Comparison of ENCODE assay signal across 13 cellular contexts in genomic region chr20:62716198-62716940, GRCh38. TPM values are rescaled to one million over a fixed set of nuclear protein-coding genes. Genes with fewer than 3 reads are reported as not detected.
DNase-seq lines count a peak whose midpoint lies in the region; ATAC-seq and TF ChIP-seq lines count a peak whose summit lies in the region.
"Had no signal": no experiment of that assay in that cellular context is flagged by ENCODE, and none has a peak within 500 bp of the region (broad histone marks: within the 10 kb centered on the region; RNA-seq: fewer than 3 reads in every experiment).

No MANE protein-coding gene starts in this region.

- H3K4me3 ChIP-seq in CD8-positive, alpha-beta T cell (ENCODE audit: low read depth, low read length): no peak overlapping the region

- H3K9me3 Mint-ChIP-seq in CD8-positive, alpha-beta T cell: peaks cover 10% of the 10 kb centered on the region
- peaks cover 9% of the 10 kb centered on the region for H3K9me3 Mint-ChIP-seq in neural crest cell

- peak in 6 of 7 experiments; percentile 37 to 73 (median 55) for DNase-seq in CD8-positive, alpha-beta T cell
- DNase-seq in T-helper 17 cell (no peak), neural crest cell (ENCODE audit: low read depth, low spot score) (no peak), glomerular visceral epithelial cell (ENCODE audit: extremely low spot score) (no peak), substantia nigra (lab: John Stamatoyannopoulos, UW) (no peak)
- DNase-seq in activated naive CD4-positive, alpha-beta T cell treated with anti-CD3 and anti-CD28 coated beads, Interleukin-2, amount 50 U/mL, for 16 hours: peak; percentile 29
- DNase-seq: GOT3, NCI-H2171 treated with DMSO at 0.1 percent for 48 hours had no signal

- intact Hi-C loops in CD8-positive, alpha-beta T cell (cut with DNase I, micrococcal nuclease): loop anchor here in 1 of 2 experiments (1.0 kb wide), 1 partner anchor 24 kb away; no protein-coding TSS in a partner anchor

- H3K27ac ChIP-seq in CD8-positive, alpha-beta T cell (ENCODE audit: low read depth, low read length): no peak overlapping the region
- no peak overlapping the region for H3K27ac ChIP-seq in substantia nigra (ENCODE audit: low read depth, low read length, poor library complexity, severe bottlenecking)
- H3K27ac ChIP-seq: C4-2B had no signal

- no peaks in the 10 kb centered on the region for H3K36me3 ChIP-seq in CD8-positive, alpha-beta T cell (ENCODE audit: insufficient read depth, low read length)

- no peak for TF ChIP-seq CTCF in CD8-positive, alpha-beta T cell (IDR thresholded peaks at IDR 0.05)
- no peak for TF ChIP-seq CTCF in neural crest cell (conservative IDR thresholded peaks at IDR 0.05)

- peak overlapping the region; percentile 92 for H3K27ac Mint-ChIP-seq in CD8-positive, alpha-beta T cell
- H3K27ac Mint-ChIP-seq in T-helper 17 cell (peak overlapping the region; percentile 66), neural crest cell (ENCODE audit: unreplicated experiment) (peak overlapping the region; percentile 28)

- no peaks in the 10 kb centered on the region for H3K27me3 Mint-ChIP-seq in CD8-positive, alpha-beta T cell (ENCODE audit: low read depth)
- no peaks in the 10 kb centered on the region for H3K27me3 Mint-ChIP-seq in T-helper 17 cell
- H3K27me3 Mint-ChIP-seq in neural crest cell (ENCODE audit: low read depth): peaks cover 48% of the 10 kb centered on the region

- CTCF ChIA-PET in CD8-positive, alpha-beta T cell (lab: Charles Lee): interaction anchor here (1.1 kb wide), 1 partner anchor 75 kb away, joined by 5 read pairs; no protein-coding TSS in a partner anchor

- H3K9me3 ChIP-seq in CD8-positive, alpha-beta T cell (ENCODE audit: low read length): no peaks in the 10 kb centered on the region
- peaks cover 6% of the 10 kb centered on the region for H3K9me3 ChIP-seq in T-helper 17 cell (ENCODE audit: control insufficient read depth, low read length, poor library complexity, severe bottlenecking)

- H3K4me1 ChIP-seq in CD8-positive, alpha-beta T cell (ENCODE audit: insufficient read depth, low read length): peaks cover 26% of the 10 kb centered on the region

- no peaks in the 10 kb centered on the region for H3K27me3 ChIP-seq in CD8-positive, alpha-beta T cell (ENCODE audit: insufficient read depth, low read length)

- peak overlapping the region; percentile 55 for H3K4me3 Mint-ChIP-seq in CD8-positive, alpha-beta T cell
- H3K4me3 Mint-ChIP-seq in T-helper 17 cell: peak overlapping the region; percentile 72
- no peak overlapping the region for H3K4me3 Mint-ChIP-seq in neural crest cell

- H3K4me1 Mint-ChIP-seq in CD8-positive, alpha-beta T cell (ENCODE audit: low read depth): peaks cover 23% of the 10 kb centered on the region
- H3K4me1 Mint-ChIP-seq in T-helper 17 cell (peaks cover 6% of the 10 kb centered on the region), neural crest cell (no peaks in the 10 kb centered on the region)

- H3K36me3 Mint-ChIP-seq in CD8-positive, alpha-beta T cell: peaks cover 1% of the 10 kb centered on the region
- H3K36me3 Mint-ChIP-seq in T-helper 17 cell (ENCODE audit: low read depth): peaks cover 2% of the 10 kb centered on the region
- peaks cover 4% of the 10 kb centered on the region for H3K36me3 Mint-ChIP-seq in neural crest cell (ENCODE audit: low read depth)

- POLR2A ChIA-PET in CD8-positive, alpha-beta T cell (lab: Charles Lee): no interaction called here

- ATAC-seq in CD8-positive, alpha-beta T cell: peak; percentile 98
- ATAC-seq in T-helper 17 cell (peak; percentile 90), HG03175 (IDR thresholded peaks at IDR 0.05; ENCODE audit: unreplicated experiment) (no peak), HG02973 (IDR thresholded peaks at IDR 0.05; ENCODE audit: unreplicated experiment) (no peak)

RNA-seq across cellular contexts. Expression of gene NTSR1, which starts 7.7 kb away (rescaled TPM):
- not detected for total RNA-seq in CD8-positive, alpha-beta T cell
- total RNA-seq in T-helper 17 cell (under 1 TPM in 1 of 2 donors, not detected in 1; 0.10 TPM), neural crest cell (not detected in 2 replicates)
- total RNA-seq: bronchial epithelial cell; T-helper 1 cell treated with Interleukin-12 subunit alpha and Interleukin-12 subunit beta and Interleukin-4 antibody, amounts not matched to agents 30 ng/mL and 1 ng/mL, for 36 hours had no signal

Comparison
In these comparisons a context has a peak if more than half of its experiments do, and no peak if none do; other contexts are left out.
1. ATAC-seq: peak in CD8-positive, alpha-beta T cell (single experiment) and T-helper 17 cell (single experiment); none in HG03175 (single experiment) and HG02973 (single experiment).
2. DNase-seq: peak in CD8-positive, alpha-beta T cell (6 of 7) and activated naive CD4-positive, alpha-beta T cell treated with anti-CD3 and anti-CD28 coated beads, Interleukin-2, amount 50 U/mL, for 16 hours (single experiment); none in T-helper 17 cell (0 of 3), neural crest cell (single experiment), glomerular visceral epithelial cell (single experiment) and substantia nigra (0 of 49).
3. H3K27ac Mint-ChIP-seq: peak in every context shown above with its lines; median percentile 92 in CD8-positive, alpha-beta T cell; 66 in T-helper 17 cell; 28 in neural crest cell.